ENCODE assay signal across 8 cellular contexts in genomic region chrX:74383611-74384010, GRCh38. TPM values are rescaled to one million over a fixed set of nuclear protein-coding genes. Genes with fewer than 3 reads are reported as not detected.
DNase-seq lines count a peak whose midpoint lies in the region; ATAC-seq, FAIRE-seq and TF ChIP-seq lines count a peak whose summit lies in the region.

No MANE protein-coding gene starts in this region.

- H2AFZ ChIP-seq in K562 (ENCODE audit: low read depth, low read length) = no peak overlapping the region

- H3K27me3 ChIP-seq in K562 (ENCODE audit: control insufficient read depth in 2 of 2, insufficient read depth in 2 of 2, low read length in 2 of 2) (no peaks in the 10 kb centered on the region), thoracic aorta (replicated peaks; ENCODE audit: insufficient read depth) (no peaks in the 10 kb centered on the region)

- H3K36me3 ChIP-seq in K562 (ENCODE audit: control insufficient read depth, insufficient read depth, low read length) = no peaks in the 10 kb centered on the region
- no peaks in the 10 kb centered on the region for H3K36me3 ChIP-seq in thoracic aorta

- TF ChIP-seq RAD21 in K562 (CRISPR knock-in tag; conservative IDR thresholded peaks at IDR 0.05 in 1 of 2, IDR thresholded peaks at IDR 0.05 in 1 of 2) = peak in 1 of 2 experiments; percentile 39; a peak in 2 of 4 replicates

- no peak for TF ChIP-seq EP300 in K562 (IDR thresholded peaks at IDR 0.05; ENCODE audit: low read length)

- TF ChIP-seq CTCF in AG09319 (IDR thresholded peaks at IDR 0.05; ENCODE audit: low read depth, low read length) = peak; percentile 67
- peak; percentile 26; the same call in 1 of the 2 replicates for TF ChIP-seq CTCF in GM12875 (IDR thresholded peaks at IDR 0.05; ENCODE audit: borderline replicate concordance, insufficient read depth, low read depth, low read length)
- peak in 2 of 3 experiments; percentile 32 to 33; a peak in 3 of 6 replicates for TF ChIP-seq CTCF in K562 (IDR thresholded peaks at IDR 0.05 in 2 of 3, conservative IDR thresholded peaks at IDR 0.05 in 1 of 3; ENCODE audit: insufficient read depth in 2 of 3, low read depth in 1 of 3, low read length in 3 of 3)
- peak; percentile 19 for TF ChIP-seq CTCF in thoracic aorta (IDR thresholded peaks at IDR 0.05)

- peak; percentile 18 for DNase-seq in AG09319 (ENCODE audit: extremely low read depth, low read depth)
- DNase-seq in NCI-H446 treated with DMSO at 0.1 percent for 48 hours (lab: John Stamatoyannopoulos, UW) = peak; percentile 1
- DNase-seq in K562 (ENCODE audit: extremely low read depth in 1 of 4, low spot score in 3 of 4) = peak in 1 of 4 experiments; percentile 6
- DNase-seq in inferior parietal cortex (ENCODE audit: extremely low spot score) = peak; percentile 46
- no peak for DNase-seq in thoracic aorta (ENCODE audit: low spot score)

- in situ Hi-C loops in K562 (cut with MboI) = no loop called here

- no peaks in the 10 kb centered on the region for H4K20me1 ChIP-seq in K562 (replicated peaks; ENCODE audit: control insufficient read depth, insufficient read depth, low read length)

- 0% methylated on average over 2 of the region's 2 CpGs for WGBS in K562 (ENCODE audit: insufficient coverage, low coverage, missing lambda C conversion rate)

- no TSS peak for BruUV-seq in K562 (replicated peaks; lab: Mats Ljungman, UMichigan)

- H3K4me1 ChIP-seq in K562 (replicated peaks in 1 of 2; ENCODE audit: control insufficient read depth in 2 of 2, insufficient read depth in 2 of 2, low read length in 2 of 2) (no peaks in the 10 kb centered on the region), thoracic aorta (ENCODE audit: control insufficient read depth in 1 of 2, low read depth in 2 of 2) (no peaks in the 10 kb centered on the region)

- POLR2A ChIA-PET in K562 (lab: Yijun Ruan, JAX) = no interaction called here

- no peak overlapping the region for H3K9ac ChIP-seq in K562 (ENCODE audit: insufficient read depth in 1 of 2, low read depth in 2 of 2, low read length in 2 of 2)

- no peaks in the 10 kb centered on the region for H3K9me3 ChIP-seq in K562 (replicated peaks; ENCODE audit: control insufficient read depth, insufficient read depth, low read depth, low read length)
- no peaks in the 10 kb centered on the region for H3K9me3 ChIP-seq in thoracic aorta

- H3K9me1 ChIP-seq in K562 (ENCODE audit: control insufficient read depth, insufficient read depth, low read length) = no peaks in the 10 kb centered on the region

- no peaks in the 10 kb centered on the region for H3K79me2 ChIP-seq in K562 (ENCODE audit: control insufficient read depth, insufficient read depth, low read length)

- no peak for TF ChIP-seq POLR2A in K562 (conservative IDR thresholded peaks at IDR 0.05)

- intact Hi-C loops in K562 (cut with micrococcal nuclease) = loop anchor here (1.0 to 10.0 kb wide), 3 partner anchors 59 to 527 kb away; no protein-coding TSS in a partner anchor

- H3K4me3 ChIP-seq in GM12875 (ENCODE audit: low read depth, low read length) (no peak overlapping the region), K562 (no peak overlapping the region), thoracic aorta (no peak overlapping the region)

- CTCF ChIA-PET in K562 (lab: Yijun Ruan, JAX; ENCODE audit: low intra/inter-chr PET ratio) = interaction anchor here (0.6 to 2.9 kb wide), 2 partner anchors 87 to 167 kb away, joined by 3 to 12 read pairs; no protein-coding TSS in a partner anchor

- no peak for FAIRE-seq in K562 (lab: Jason Lieb, UNC)

- H3K4me2 ChIP-seq in K562 (ENCODE audit: insufficient read depth, low read length) = no peak overlapping the region

- ATAC-seq in K562 = peak; percentile 58; the same call in 2 of the 3 replicates
- no peak for ATAC-seq in thoracic aorta (ENCODE audit: insufficient number of reproducible peaks, low FRiP score, low read depth)
- no peak for ATAC-seq in GM21529 (IDR thresholded peaks at IDR 0.05; ENCODE audit: unreplicated experiment)
- ATAC-seq in HG02763 (IDR thresholded peaks at IDR 0.05; ENCODE audit: unreplicated experiment) = no peak

- no peak overlapping the region for H3K27ac ChIP-seq in K562 (ENCODE audit: extremely low read depth, low read depth, low read length)
- no peak overlapping the region for H3K27ac ChIP-seq in thoracic aorta

TF ChIP-seq in K562, 482 proteins besides CTCF, POLR2A, EP300 and RAD21 (continues in another document):
- TF ChIP-seq SMARCC2 (IDR thresholded peaks at IDR 0.05; ENCODE audit: low read depth) = no peak
- no peak for TF ChIP-seq HIVEP1 (CRISPR knock-in tag; IDR thresholded peaks at IDR 0.05)
- TF ChIP-seq PKNOX1 (IDR thresholded peaks at IDR 0.05) = no peak

RNA-seq across cellular contexts. Expression of gene SLC16A2, which starts 37.7 kb away (rescaled TPM):
- total RNA-seq in K562 (2011; cell fraction: chromatin; rRNA removed; ENCODE audit: low replicate concordance) = not detected in 2 replicates
- not detected in 2 replicates for total RNA-seq in K562 (2011; cell fraction: nucleolus; rRNA removed)
- not detected in 2 replicates for total RNA-seq in K562 (2011; cell fraction: nucleoplasm; rRNA removed)
- total RNA-seq in K562 (2014; rRNA removed) (not detected in 2 replicates), K562 (2014; rRNA removed; fragmentation: Illumina TruSeq; extraction: Trizol) (not detected in 2 replicates), K562 (2015; rRNA removed; fragmentation: Illumina TruSeq; extraction: Trizol) (not detected in 2 replicates), K562 (2021) (0.07 and 0.13 TPM in 2 replicates), thoracic aorta (10 to 100 TPM in 1 of 2 donors, 1 to 10 TPM in 1; 7.9 to 11.6 TPM)
- polyA plus RNA-seq in K562 (2011; rRNA removed) (not detected in 2 replicates), K562 (2014; fragmentation: Illumina TruSeq; extraction: Trizol) (not detected in 2 replicates), K562 (2014; fragmentation: Nextera tagmentation; extraction: Ambion mirVana) (not detected), K562 (2014; rRNA removed) (not detected in 2 replicates)
- polyA plus RNA-seq in K562 (2011; cell fraction: cytosol; rRNA removed) = not detected in 2 replicates
- polyA plus RNA-seq in K562 (2011; cell fraction: nucleus; rRNA removed) = not detected in 2 replicates
- not detected in 2 replicates for polyA plus RNA-seq in K562 (2012)
- polyA minus RNA-seq in K562 (2011; rRNA and poly(A)+ RNA removed) = not detected in 2 replicates
- not detected in 2 replicates for polyA minus RNA-seq in K562 (2011; cell fraction: cytosol; rRNA and poly(A)+ RNA removed)
- not detected in 2 replicates for polyA minus RNA-seq in K562 (2011; cell fraction: nucleus; rRNA and poly(A)+ RNA removed)

Comparison
In these comparisons a context has a peak if more than half of its experiments do, and no peak if none do; other contexts are left out.
1. RNA of gene SLC16A2, which starts 37.7 kb away (total RNA-seq): 7.9 to 11.6 TPM in thoracic aorta; 0.07 to 0.13 TPM in K562; every median in the first group is over 4 times any median in the second.
2. Peak in every context shown above with its lines, with median percentiles within 50 percentile points of each other: CTCF ChIP-seq.